10 cellular contexts compared by ENCODE assay signal in the genomic region with DNA sequence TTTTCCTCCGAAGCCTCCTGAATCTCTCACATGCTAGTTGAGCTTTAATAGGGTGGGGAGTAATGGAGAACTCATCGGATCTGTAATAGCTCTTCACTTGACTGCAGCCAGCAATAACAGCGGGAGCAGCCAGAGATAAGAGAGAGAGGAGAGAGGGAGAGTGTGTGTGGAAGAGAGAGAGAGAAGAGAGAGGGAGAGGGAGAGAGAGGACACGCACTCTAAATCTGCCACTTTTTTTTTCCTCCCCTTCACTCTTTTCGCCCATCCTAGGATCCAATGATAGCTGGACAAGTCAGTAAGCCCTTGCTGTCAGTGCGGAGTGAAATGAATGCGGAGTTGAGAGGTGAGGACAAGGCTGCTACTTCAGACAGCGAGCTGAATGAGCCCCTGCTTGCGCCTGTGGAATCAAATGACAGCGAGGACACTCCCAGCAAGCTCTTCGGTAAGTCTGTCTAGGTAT.
DNase-seq lines count a peak whose midpoint lies in the region; ATAC-seq and TF ChIP-seq lines count a peak whose summit lies in the region.
"Had no signal": no experiment of that assay in that cellular context is flagged by ENCODE, and none has a peak within 500 bp of the region (broad histone marks: within the 10 kb centered on the region; RNA-seq: fewer than 3 reads in every experiment).

No MANE protein-coding gene starts in this region.

- H3K4me1 ChIP-seq in mammary epithelial cell (ENCODE audit: insufficient read depth, low read length), result no peaks in the 10 kb centered on the region
- H3K4me1 ChIP-seq in breast epithelium, result no peaks in the 10 kb centered on the region
- H3K4me1 ChIP-seq in ectodermal cell (ENCODE audit: control insufficient read depth, insufficient read depth, low read length), result peaks cover 20% of the 10 kb centered on the region
- no peaks in the 10 kb centered on the region for H3K4me1 ChIP-seq in aorta (ENCODE audit: control insufficient read depth in 1 of 2, insufficient read depth in 2 of 2, low read length in 2 of 2)

- H2AFZ ChIP-seq in mammary epithelial cell (ENCODE audit: low read depth, low read length), result peak overlapping the region; percentile 26

- ATAC-seq in aorta (ENCODE audit: low FRiP score), result peak; percentile 55
- no peak for ATAC-seq in HG03045 (IDR thresholded peaks at IDR 0.05; ENCODE audit: unreplicated experiment)
- ATAC-seq: GM12878 had no signal

- TF ChIP-seq CTCF in mammary epithelial cell (conservative IDR thresholded peaks at IDR 0.05 in 1 of 2, IDR thresholded peaks at IDR 0.05 in 1 of 2; ENCODE audit: extremely low read depth in 1 of 2, insufficient read depth in 1 of 2, low read depth in 1 of 2, low read length in 2 of 2) (no peak), breast epithelium (IDR thresholded peaks at IDR 0.05) (no peak)

- H3K4me3 ChIP-seq in mammary epithelial cell (replicated peaks in 1 of 3; ENCODE audit: insufficient read depth in 1 of 3, low read depth in 2 of 3, low read length in 3 of 3), result no peak overlapping the region
- H3K4me3 ChIP-seq in breast epithelium, result no peak overlapping the region
- H3K4me3 ChIP-seq in ectodermal cell (ENCODE audit: insufficient read depth, low read depth, low read length), result peak overlapping the region; percentile 15
- peak overlapping the region; percentile 20 to 66 for H3K4me3 ChIP-seq in aorta (ENCODE audit: low read length in 2 of 2)
- H3K4me3 ChIP-seq: GM12878 had no signal

- CTCF ChIA-PET in mammary epithelial cell (lab: Charles Lee; ENCODE audit: low non-redundant PET), result no interaction called here
- CTCF ChIA-PET in activated CD4-positive, alpha-beta T cell treated with anti-CD3 and anti-CD28 coated beads, Interleukin-2, amount 10 ng/mL, durations not matched to agents 7 days and 5 days (lab: Charles Lee), result no interaction called here

- H3K9ac ChIP-seq in mammary epithelial cell (ENCODE audit: insufficient read depth, low read length), result no peak overlapping the region

- dilution Hi-C loops in mammary epithelial cell (cut with HindIII; ENCODE audit: low sequenced_read_pairs), result no loop called here

- H4K20me1 ChIP-seq in mammary epithelial cell (ENCODE audit: insufficient read depth, low read length), result no peaks in the 10 kb centered on the region

- H3K79me2 ChIP-seq in mammary epithelial cell (ENCODE audit: insufficient read depth, low read length), result no peaks in the 10 kb centered on the region

- H3K4me3 Mint-ChIP-seq in activated CD4-positive, alpha-beta T cell treated with anti-CD3 and anti-CD28 coated beads, Interleukin-2, amount 10 ng/mL, durations not matched to agents 7 days and 5 days, result no peak overlapping the region

- 24% methylated on average over 9 of the region's 11 CpGs for WGBS in mammary epithelial cell (ENCODE audit: low coverage, missing lambda C conversion rate)
- 11 to 16% methylated on average over 11 of the region's 11 CpGs for WGBS in ectodermal cell, 2 experiments
- 11 to 12% methylated on average over 11 of the region's 11 CpGs for WGBS in aorta, 2 donors

- no peaks in the 10 kb centered on the region for H3K9me3 ChIP-seq in mammary epithelial cell (replicated peaks; ENCODE audit: insufficient read depth, low read length)
- H3K9me3 ChIP-seq in breast epithelium, result no peaks in the 10 kb centered on the region
- no peaks in the 10 kb centered on the region for H3K9me3 ChIP-seq in ectodermal cell (ENCODE audit: control insufficient read depth, low read length)
- H3K9me3 ChIP-seq in aorta (ENCODE audit: control insufficient read depth, low read length), result no peaks in the 10 kb centered on the region

- DNase-seq in mammary epithelial cell (peak; percentile 1), breast epithelium (ENCODE audit: low spot score in 2 of 2) (no peak), medulla oblongata (ENCODE audit: extremely low spot score) (peak; percentile 20), aorta (no peak)
- DNase-seq in activated CD4-positive, alpha-beta T cell treated with anti-CD3 and anti-CD28 coated beads, Interleukin-2, amount 10 ng/mL, durations not matched to agents 7 days and 5 days, result no peak
- no peak for DNase-seq in effector CD8-positive, alpha-beta T cell (lab: John Stamatoyannopoulos, UW)
- DNase-seq: ACHN had no signal

- no peaks in the 10 kb centered on the region for H3K36me3 Mint-ChIP-seq in activated CD4-positive, alpha-beta T cell treated with anti-CD3 and anti-CD28 coated beads, Interleukin-2, amount 10 ng/mL, durations not matched to agents 7 days and 5 days (ENCODE audit: low read depth)

- POLR2A ChIA-PET in activated CD4-positive, alpha-beta T cell treated with anti-CD3 and anti-CD28 coated beads, Interleukin-2, amount 10 ng/mL, durations not matched to agents 7 days and 5 days (lab: Charles Lee), result interaction anchor here (0.7 kb wide), 1 partner anchor 157 kb away, joined by 3 read pairs; no protein-coding TSS in a partner anchor

- H3K27me3 ChIP-seq in mammary epithelial cell (ENCODE audit: insufficient read depth, low read length) (no peaks in the 10 kb centered on the region), breast epithelium (peaks cover 0 to 14% of the 10 kb centered on the region in 2 donors), ectodermal cell (ENCODE audit: control insufficient read depth, insufficient read depth, low read length, poor library complexity, severe bottlenecking) (no peaks in the 10 kb centered on the region), aorta (ENCODE audit: control insufficient read depth in 1 of 2, insufficient read depth in 2 of 2, low read length in 1 of 2) (no peaks in the 10 kb centered on the region)

- H3K27ac Mint-ChIP-seq in activated CD4-positive, alpha-beta T cell treated with anti-CD3 and anti-CD28 coated beads, Interleukin-2, amount 10 ng/mL, durations not matched to agents 7 days and 5 days, result no peak overlapping the region

- H3K36me3 ChIP-seq in mammary epithelial cell (ENCODE audit: insufficient read depth, low read length) (no peaks in the 10 kb centered on the region), breast epithelium (no peaks in the 10 kb centered on the region), ectodermal cell (ENCODE audit: control insufficient read depth, insufficient read depth, low read length) (no peaks in the 10 kb centered on the region), aorta (ENCODE audit: control insufficient read depth in 1 of 2, insufficient read depth in 2 of 2, low read length in 1 of 2) (no peaks in the 10 kb centered on the region)

- no peak for TF ChIP-seq POLR2A in breast epithelium (IDR thresholded peaks at IDR 0.05)

- H3K27ac ChIP-seq in mammary epithelial cell (ENCODE audit: insufficient read depth, low read depth, low read length) (no peak overlapping the region), breast epithelium (no peak overlapping the region), ectodermal cell (ENCODE audit: insufficient read depth, low read depth, low read length, poor library complexity, severe bottlenecking) (peak overlapping the region; percentile 58), aorta (ENCODE audit: low read depth in 1 of 2, low read length in 2 of 2) (no peak overlapping the region)

- peaks cover 8% of the 10 kb centered on the region for H3K27me3 Mint-ChIP-seq in activated CD4-positive, alpha-beta T cell treated with anti-CD3 and anti-CD28 coated beads, Interleukin-2, amount 10 ng/mL, durations not matched to agents 7 days and 5 days

- in situ Hi-C loops in mammary epithelial cell (cut with MboI; ENCODE audit: low sequenced_read_pairs in 2 of 2), result no loop called here

- no peak overlapping the region for H3K4me2 ChIP-seq in mammary epithelial cell (ENCODE audit: insufficient read depth, low read depth, low read length)

- no TSS peak for BruUV-seq in mammary epithelial cell (replicated peaks; lab: Mats Ljungman, UMichigan)

- intact Hi-C loops in mammary epithelial cell (cut with micrococcal nuclease) (no loop called here), breast epithelium (cut with DNase I; ENCODE audit: low total_unique reads) (no loop called here), aorta (cut with DNase I) (no loop called here)

- no peaks in the 10 kb centered on the region for H3K9me3 Mint-ChIP-seq in activated CD4-positive, alpha-beta T cell treated with anti-CD3 and anti-CD28 coated beads, Interleukin-2, amount 10 ng/mL, durations not matched to agents 7 days and 5 days

- H3K4me1 Mint-ChIP-seq in activated CD4-positive, alpha-beta T cell treated with anti-CD3 and anti-CD28 coated beads, Interleukin-2, amount 10 ng/mL, durations not matched to agents 7 days and 5 days, result no peaks in the 10 kb centered on the region

Comparison
In these comparisons a context has a peak if more than half of its experiments do, and no peak if none do; other contexts are left out.
1. DNase-seq: peak in mammary epithelial cell (single experiment) and medulla oblongata (single experiment); none in breast epithelium (0 of 2), aorta (0 of 2), activated CD4-positive, alpha-beta T cell treated with anti-CD3 and anti-CD28 coated beads, Interleukin-2, amount 10 ng/mL, durations not matched to agents 7 days and 5 days (single experiment) and effector CD8-positive, alpha-beta T cell (single experiment).
2. H3K4me3 ChIP-seq: peak in ectodermal cell (single experiment) and aorta (2 of 2); none in mammary epithelial cell (0 of 3) and breast epithelium (0 of 3).